ENCODE assay signal across 18 cellular contexts in the genomic region with DNA sequence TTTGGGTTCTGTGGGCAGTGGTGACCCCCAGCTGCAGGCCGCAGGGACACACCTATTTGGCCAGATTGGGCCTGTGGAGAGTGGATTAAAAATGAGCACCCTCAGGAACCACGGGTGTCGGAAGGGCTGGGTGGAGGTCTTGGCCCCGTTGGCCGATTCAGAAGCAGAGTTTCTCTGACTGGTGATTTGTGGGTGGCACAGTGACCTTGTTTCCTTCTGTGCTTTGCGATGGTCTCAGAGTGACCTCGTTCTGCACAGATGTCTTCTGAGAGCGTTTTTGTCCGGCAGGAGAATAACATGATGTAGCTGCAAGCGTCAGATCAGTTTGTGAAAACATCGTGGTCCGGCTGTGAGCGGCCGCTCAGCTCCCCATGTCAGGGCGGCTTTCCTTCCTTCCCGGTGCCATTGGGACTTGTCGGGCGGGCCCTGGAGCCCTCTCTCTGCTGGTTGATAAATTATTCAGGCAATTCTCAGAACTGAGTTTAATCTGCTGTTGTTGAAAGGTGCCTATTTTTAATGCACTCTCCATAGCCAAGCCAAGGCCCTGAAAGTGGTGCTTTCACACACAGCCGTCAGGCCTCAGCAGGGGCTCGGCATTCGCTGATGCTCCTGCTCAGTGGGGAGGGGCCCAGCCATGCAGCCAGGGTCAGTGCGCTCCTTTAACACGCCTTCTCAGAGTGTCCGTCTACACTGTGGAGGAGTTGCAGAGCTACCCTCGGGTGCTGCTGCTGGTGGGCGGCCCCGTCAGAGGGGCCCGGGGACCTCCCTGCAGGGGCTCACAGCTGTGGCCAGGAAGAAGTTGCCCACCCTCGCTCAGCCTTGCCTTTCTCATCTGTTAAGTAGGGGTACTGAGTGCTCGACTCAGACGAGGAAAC. TPM values are rescaled to one million over a fixed set of nuclear protein-coding genes. Genes with fewer than 3 reads are reported as not detected.
"Had no signal": no experiment of that assay in that cellular context is flagged by ENCODE, and none has a peak within 500 bp of the region (broad histone marks: within the 10 kb centered on the region; RNA-seq: fewer than 3 reads in every experiment).

No MANE protein-coding gene starts in this region.

- H3K4me2 ChIP-seq: hepatocyte had no signal

- H3K27me3 ChIP-seq: body of pancreas, hepatocyte had no signal

- H3K36me3 ChIP-seq: gastroesophageal sphincter had no signal

- H3K79me2 ChIP-seq: hepatocyte had no signal

- FAIRE-seq: TTC549 had no signal

- H3K4me1 ChIP-seq: body of pancreas, gastroesophageal sphincter had no signal

- DNase-seq: activated CD4-positive, alpha-beta T cell treated with anti-CD3 and anti-CD28 coated beads, Interleukin-2, amount 10 ng/mL, durations not matched to agents 7 days and 5 days; activated CD4-positive, CD25-positive, alpha-beta regulatory T cell; activated naive CD4-positive, alpha-beta T cell treated with anti-CD3 and anti-CD28 coated beads, Interleukin-2, amount 50 U/mL, for 16 hours; body of pancreas; central memory CD4-positive, alpha-beta T cell; effector memory CD8-positive, alpha-beta T cell; left cardiac atrium; mammary epithelial cell; natural killer cell; stimulated activated CD4-positive, alpha-beta T cell treated with anti-CD3 and anti-CD28 coated beads, Interleukin-4, amount 100 ng/mL, for 24 hours; stimulated activated naive CD8-positive, alpha-beta T cell treated with anti-CD3 and anti-CD28 coated beads, Interleukin-15, amount 100 ng/mL, for 72 hours; T-helper 17 cell had no signal

- ATAC-seq: body of pancreas; effector memory CD8-positive, alpha-beta T cell; gastroesophageal sphincter; left cardiac atrium; natural killer cell; T-helper 17 cell had no signal

- H3K4me3 ChIP-seq: body of pancreas, gastroesophageal sphincter, hepatocyte, thoracic aorta had no signal

- H2AFZ ChIP-seq: hepatocyte had no signal

- H3K27ac ChIP-seq: body of pancreas, gastroesophageal sphincter, hepatocyte, thoracic aorta had no signal

RNA-seq across cellular contexts. Expression of a gene that starts 26.8 kb away (rescaled TPM):
- total RNA-seq: osteocyte, pulmonary artery endothelial cell had no signal
